ENCODE assay signal across 22 cellular contexts in the genomic region with DNA sequence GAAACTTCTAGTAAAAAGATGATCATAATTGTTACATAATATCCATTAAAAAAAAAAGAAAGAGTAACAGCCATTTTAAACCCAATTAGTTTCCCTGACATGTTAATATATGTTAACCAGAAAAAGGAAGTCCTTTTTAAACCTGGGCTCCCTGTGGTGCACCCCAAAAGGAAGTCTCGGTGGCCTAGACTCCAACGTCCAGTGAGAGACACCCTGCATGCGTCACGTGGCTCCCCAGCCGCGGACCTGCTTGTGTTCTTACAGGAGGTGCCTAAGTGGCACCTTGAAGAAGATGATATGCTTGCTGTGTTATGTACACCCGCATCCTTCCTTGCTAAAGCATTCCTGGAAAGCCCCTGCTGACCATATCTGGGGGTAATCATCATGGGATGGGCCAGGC.
"Had no signal": no experiment of that assay in that cellular context is flagged by ENCODE, and none has a peak within 500 bp of the region (broad histone marks: within the 10 kb centered on the region; RNA-seq: fewer than 3 reads in every experiment).

No MANE protein-coding gene starts in this region.

- H3K27ac ChIP-seq: esophagus squamous epithelium, gastroesophageal sphincter, ovary, right atrium auricular region, sigmoid colon, skin epidermis, testis, tibial nerve, upper lobe of right lung, vagina had no signal

- H3K36me3 ChIP-seq: esophagus squamous epithelium, gastroesophageal sphincter, ovary, right atrium auricular region, sigmoid colon, tibial nerve, upper lobe of right lung, vagina had no signal

- H3K4me3 Mint-ChIP-seq: stimulated activated naive B cell treated with anti-CD40 and anti-IgM and Interleukin-4, amounts not matched to agents 10 μg/mL and 1 μg/mL and 100 μg/mL, for 72 hours; stimulated activated naive CD8-positive, alpha-beta T cell treated with anti-CD3 and anti-CD28 coated beads, Interleukin-15, amount 100 ng/mL, for 72 hours had no signal

- H3K4me3 ChIP-seq: esophagus squamous epithelium, gastroesophageal sphincter, lung, ovary, right atrium auricular region, sigmoid colon, skin epidermis, testis, tibial nerve, upper lobe of right lung, vagina had no signal

- H3K4me1 ChIP-seq: esophagus squamous epithelium, gastroesophageal sphincter, right atrium auricular region, sigmoid colon, testis, tibial nerve, upper lobe of right lung, vagina had no signal

- H3K4me1 Mint-ChIP-seq: stimulated activated naive CD8-positive, alpha-beta T cell treated with anti-CD3 and anti-CD28 coated beads, Interleukin-15, amount 100 ng/mL, for 72 hours had no signal

- H3K27ac Mint-ChIP-seq: stimulated activated naive B cell treated with anti-CD40 and anti-IgM and Interleukin-4, amounts not matched to agents 10 μg/mL and 1 μg/mL and 100 μg/mL, for 72 hours; stimulated activated naive CD8-positive, alpha-beta T cell treated with anti-CD3 and anti-CD28 coated beads, Interleukin-15, amount 100 ng/mL, for 72 hours had no signal

- H3K27me3 Mint-ChIP-seq: stimulated activated naive CD8-positive, alpha-beta T cell treated with anti-CD3 and anti-CD28 coated beads, Interleukin-15, amount 100 ng/mL, for 72 hours had no signal

- H3K9me3 Mint-ChIP-seq: stimulated activated naive B cell treated with anti-CD40 and anti-IgM and Interleukin-4, amounts not matched to agents 10 μg/mL and 1 μg/mL and 100 μg/mL, for 72 hours; stimulated activated naive CD8-positive, alpha-beta T cell treated with anti-CD3 and anti-CD28 coated beads, Interleukin-15, amount 100 ng/mL, for 72 hours had no signal

- DNase-seq: dermis blood vessel endothelial cell; esophagus squamous epithelium; foreskin fibroblast; glutamatergic neuron; left colon; left ventricle myocardium superior; mesenchymal stem cell; midbrain; ovary; sigmoid colon; stimulated activated CD4-positive, alpha-beta T cell treated with anti-CD3 and anti-CD28 coated beads, Interleukin-2, amount 100 ng/mL, for 24 hours; stimulated activated CD4-positive, alpha-beta T cell treated with anti-CD3 and anti-CD28 coated beads, Interleukin-4, amount 100 ng/mL, for 4 hours; stimulated activated naive B cell treated with anti-CD40 and anti-IgM and Interleukin-4, amounts not matched to agents 10 μg/mL and 1 μg/mL and 100 μg/mL, for 72 hours; stimulated activated naive CD8-positive, alpha-beta T cell treated with anti-CD3 and anti-CD28 coated beads, Interleukin-15, amount 100 ng/mL, for 72 hours; testis; upper lobe of right lung had no signal

- H3K9me3 ChIP-seq: esophagus squamous epithelium, gastroesophageal sphincter, ovary, right atrium auricular region, sigmoid colon, testis, tibial nerve, upper lobe of right lung, vagina had no signal

- ATAC-seq: gastroesophageal sphincter; left colon; left ventricle myocardium superior; stimulated activated naive B cell treated with anti-CD40 and anti-IgM and Interleukin-4, amounts not matched to agents 10 μg/mL and 1 μg/mL and 100 μg/mL, for 72 hours; stimulated activated naive CD8-positive, alpha-beta T cell treated with anti-CD3 and anti-CD28 coated beads, Interleukin-15, amount 100 ng/mL, for 72 hours; upper lobe of right lung had no signal

- H3K27me3 ChIP-seq: esophagus squamous epithelium, gastroesophageal sphincter, ovary, right atrium auricular region, sigmoid colon, testis, tibial nerve, upper lobe of right lung, vagina had no signal
